In genomic region chr6:138795809-138796469, GRCh38 we compare ENCODE assay signal across 9 cellular contexts. TPM values are rescaled to one million over a fixed set of nuclear protein-coding genes. Genes with fewer than 3 reads are reported as not detected.
A peak's percentile ranks its signal among the peaks of the same experiment; 100 is the strongest.
DNase-seq lines count a peak whose midpoint lies in the region; ATAC-seq, FAIRE-seq and TF ChIP-seq lines count a peak whose summit lies in the region.
"Had no signal": no experiment of that assay in that cellular context is flagged by ENCODE, and none has a peak within 500 bp of the region (broad histone marks: within the 10 kb centered on the region; RNA-seq: fewer than 3 reads in every experiment).

A gene with protein sequence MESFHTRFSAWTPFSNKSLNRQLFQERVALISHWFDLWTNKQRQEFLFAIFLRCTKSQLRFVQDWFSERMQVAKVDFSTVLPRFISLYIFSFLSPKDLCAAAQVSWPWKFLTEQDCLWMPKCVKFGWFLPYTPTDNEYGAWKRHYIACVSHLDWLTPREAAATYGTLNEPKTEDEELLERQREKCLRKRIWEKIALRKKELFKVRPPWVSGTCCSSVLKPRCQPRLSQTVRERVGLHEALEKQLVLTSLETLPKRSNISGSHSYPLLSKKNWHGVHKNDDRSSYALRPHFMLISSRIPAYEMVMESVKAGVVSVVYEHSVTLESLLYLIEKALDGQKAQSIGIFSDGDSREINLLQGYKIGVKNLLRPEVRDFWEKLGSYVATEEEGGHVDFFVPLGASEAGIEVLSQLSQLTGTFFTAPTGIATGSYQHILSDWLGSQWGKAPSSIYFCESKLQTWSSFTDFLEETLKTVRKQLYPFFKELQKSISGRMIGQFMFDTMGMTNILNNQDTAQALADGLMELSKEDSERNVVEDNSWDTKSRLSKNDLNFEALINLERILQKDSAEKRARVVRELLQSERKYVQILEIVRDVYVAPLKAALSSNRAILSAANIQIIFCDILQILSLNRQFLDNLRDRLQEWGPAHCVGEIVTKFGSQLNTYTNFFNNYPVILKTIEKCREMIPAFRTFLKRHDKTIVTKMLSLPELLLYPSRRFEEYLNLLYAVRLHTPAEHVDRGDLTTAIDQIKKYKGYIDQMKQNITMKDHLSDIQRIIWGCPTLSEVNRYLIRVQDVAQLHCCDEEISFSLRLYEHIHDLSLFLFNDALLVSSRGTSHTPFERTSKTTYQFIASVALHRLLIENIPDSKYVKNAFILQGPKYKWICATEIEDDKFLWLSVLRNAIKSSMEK (plus strand): TSS chr6:138796087. CDS start chr6:138813275, 17,188 bp downstream.

- 0 out of 2 replicates have a peak, but pooled peaks cover 3% of the 10 kb centered on the region for H3K36me3 ChIP-seq in Karpas-422 (ENCODE audit: insufficient read depth, low read length)

- TF ChIP-seq POLR2A in H54 (IDR thresholded peaks at IDR 0.05; ENCODE audit: low read depth, low read length): no peak

- no peaks in the 10 kb centered on the region for H4K20me1 ChIP-seq in Karpas-422 (ENCODE audit: insufficient read depth, low read depth, low read length)

- no peaks in the 10 kb centered on the region for H3K9me3 Mint-ChIP-seq in stimulated activated naive CD8-positive, alpha-beta T cell treated with anti-CD3 and anti-CD28 coated beads, Interleukin-15, amount 100 ng/mL, for 72 hours

- H2AFZ ChIP-seq in Karpas-422 (ENCODE audit: low read length): peak within 1 kb of the TSS; percentile 83; the same call in 1 of the 2 replicates

- H3K27me3 ChIP-seq in Karpas-422 (ENCODE audit: low read length): no peaks in the 10 kb centered on the region

- H3K79me2 ChIP-seq in Karpas-422 (ENCODE audit: low read length): no peaks in the 10 kb centered on the region

- H3K27me3 Mint-ChIP-seq in stimulated activated naive CD8-positive, alpha-beta T cell treated with anti-CD3 and anti-CD28 coated beads, Interleukin-15, amount 100 ng/mL, for 72 hours: peaks cover 24% of the 10 kb centered on the region

- H3K9me3 ChIP-seq in Karpas-422 (ENCODE audit: low read length): no peaks in the 10 kb centered on the region

- no peak within 1 kb of the TSS for H3K27ac Mint-ChIP-seq in stimulated activated naive CD8-positive, alpha-beta T cell treated with anti-CD3 and anti-CD28 coated beads, Interleukin-15, amount 100 ng/mL, for 72 hours

- H3K4me1 ChIP-seq in Karpas-422 (ENCODE audit: low read length): peaks cover 7% of the 10 kb centered on the region

- no peaks in the 10 kb centered on the region for H3K9me2 ChIP-seq in Karpas-422 (replicated peaks; ENCODE audit: insufficient read depth, low read length)

- peak; percentile 50 for ATAC-seq in stimulated activated naive CD8-positive, alpha-beta T cell treated with anti-CD3 and anti-CD28 coated beads, Interleukin-15, amount 100 ng/mL, for 72 hours
- no peak for ATAC-seq in HG03175 (IDR thresholded peaks at IDR 0.05; ENCODE audit: unreplicated experiment)

- H3K4me1 Mint-ChIP-seq in stimulated activated naive CD8-positive, alpha-beta T cell treated with anti-CD3 and anti-CD28 coated beads, Interleukin-15, amount 100 ng/mL, for 72 hours: no peaks in the 10 kb centered on the region

- DNase-seq in Karpas-422 (no peak), dermis microvascular lymphatic vessel endothelial cell (ENCODE audit: low read depth in 2 of 2) (peak; percentile 29 to 53), left kidney (ENCODE audit: low read depth, low spot score) (peak; percentile 85), SW 1271 (lab: John Stamatoyannopoulos, UW) (no peak), H54 (ENCODE audit: insufficient read length, low spot score) (no peak), dedifferentiated amniotic fluid mesenchymal stem cell (ENCODE audit: extremely low spot score) (no peak)
- peak in 1 of 2 donors; percentile 26 for DNase-seq in stimulated activated naive CD8-positive, alpha-beta T cell treated with anti-CD3 and anti-CD28 coated beads, Interleukin-15, amount 100 ng/mL, for 72 hours

- no peak for FAIRE-seq in H54 (lab: Jason Lieb, UNC)
- FAIRE-seq: endometrium had no signal

- peak within 1 kb of the TSS in 1 of 2 donors; percentile 68 for H3K4me3 Mint-ChIP-seq in stimulated activated naive CD8-positive, alpha-beta T cell treated with anti-CD3 and anti-CD28 coated beads, Interleukin-15, amount 100 ng/mL, for 72 hours

- H3K4me3 ChIP-seq in Karpas-422 (ENCODE audit: low read length): no peak within 1 kb of the TSS

- no peak within 1 kb of the TSS for H3K9ac ChIP-seq in Karpas-422 (ENCODE audit: low read length)

- no peak within 1 kb of the TSS for H3K27ac ChIP-seq in Karpas-422 (ENCODE audit: low read length)

- no peak within 1 kb of the TSS for H3K4me2 ChIP-seq in Karpas-422 (ENCODE audit: low read depth, low read length, poor library complexity, severe bottlenecking)

RNA-seq across cellular contexts. Expression of the gene that starts here (rescaled TPM):
- not detected in 2 replicates for total RNA-seq in Karpas-422 (2014; rRNA removed; shearing (Covaris generic); ENCODE audit: low replicate concordance)
- total RNA-seq in dermis microvascular lymphatic vessel endothelial cell: under 0.01 TPM in 1 of 2 replicates, not detected in the other

Comparison
In these comparisons a context has a peak if more than half of its experiments do, and no peak if none do; other contexts are left out.
1. Peak in DNase-seq in dermis microvascular lymphatic vessel endothelial cell; RNA of the gene not detected or under 1 TPM.